ENCODE assay signal across 12 cellular contexts in the genomic region with DNA sequence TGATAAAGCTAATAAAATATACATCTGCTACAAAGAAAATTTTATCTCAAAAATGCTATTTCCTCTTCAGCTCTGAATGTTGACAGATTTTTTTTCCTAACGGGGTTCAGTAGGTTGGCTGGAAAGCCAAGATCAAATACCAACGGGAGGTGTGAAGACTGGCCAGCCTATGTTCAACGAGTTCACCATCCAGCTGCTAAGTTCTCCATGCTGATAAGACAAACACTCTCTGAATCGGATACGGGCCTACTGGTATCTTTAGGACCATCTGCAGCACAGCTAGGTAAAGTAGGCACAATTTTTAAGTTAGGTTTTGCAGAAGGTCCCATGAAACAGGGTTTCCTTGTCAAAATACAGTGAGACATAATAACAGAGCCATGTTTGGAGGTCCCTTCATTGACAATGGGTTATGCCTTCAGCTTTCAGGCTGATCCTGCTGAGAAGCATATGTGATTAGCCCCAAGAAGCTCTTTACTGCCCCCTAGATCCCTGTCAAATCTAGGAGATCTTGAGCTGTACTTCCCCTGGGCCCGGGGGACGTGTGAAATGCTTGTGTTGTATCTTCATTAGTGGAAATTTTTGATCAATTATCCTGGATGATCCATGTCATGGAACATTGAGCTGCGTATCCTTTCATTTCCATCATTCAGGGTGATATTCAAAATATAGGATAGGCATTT.
A peak's percentile ranks its signal among the peaks of the same experiment; 100 is the strongest.
DNase-seq lines count a peak whose midpoint lies in the region; ATAC-seq and TF ChIP-seq lines count a peak whose summit lies in the region.
"Had no signal": no experiment of that assay in that cellular context is flagged by ENCODE, and none has a peak within 500 bp of the region (broad histone marks: within the 10 kb centered on the region; RNA-seq: fewer than 3 reads in every experiment).

No MANE protein-coding gene starts in this region.

- H3K9me3 ChIP-seq in osteoblast (ENCODE audit: low read depth, low read length), result peaks cover 2% of the 10 kb centered on the region
- H3K9me3 ChIP-seq: body of pancreas had no signal

- TF ChIP-seq CTCF in brain microvascular endothelial cell (IDR thresholded peaks at IDR 0.05; ENCODE audit: low read depth, low read length, missing control alignments) (peak; percentile 24), osteoblast (IDR thresholded peaks at IDR 0.05; ENCODE audit: extremely low read depth, low read depth, low read length) (peak; percentile 20)

- H3K27ac ChIP-seq in brain microvascular endothelial cell (no peak overlapping the region), osteoblast (ENCODE audit: low read depth, low read length) (no peak overlapping the region)
- H3K27ac ChIP-seq: body of pancreas had no signal

- no peaks in the 10 kb centered on the region for H3K27me3 ChIP-seq in brain microvascular endothelial cell (replicated peaks)
- no peaks in the 10 kb centered on the region for H3K27me3 ChIP-seq in osteoblast (ENCODE audit: insufficient read depth, low read length)
- H3K27me3 ChIP-seq: body of pancreas had no signal

- in situ Hi-C loops in brain microvascular endothelial cell (cut with HindIII; ENCODE audit: low pct_ligation_motif_present, low sequenced_read_pairs), result no loop called here

- ATAC-seq in HG03175 (IDR thresholded peaks at IDR 0.05; ENCODE audit: unreplicated experiment) (no peak), HG02642 (IDR thresholded peaks at IDR 0.05; ENCODE audit: poor library complexity, unreplicated experiment) (no peak)
- ATAC-seq: body of pancreas; stimulated activated effector memory CD8-positive, alpha-beta T cell treated with anti-CD3 and anti-CD28 coated beads, Interleukin-12 subunit alpha, Interleukin-12 subunit beta, amount 100 ng/mL, for 72 hours had no signal

- H3K4me1 ChIP-seq in osteoblast (ENCODE audit: insufficient read depth, low read length), result no peaks in the 10 kb centered on the region
- H3K4me1 ChIP-seq: body of pancreas had no signal

- H3K79me2 ChIP-seq in osteoblast (ENCODE audit: insufficient read depth, low read length), result no peaks in the 10 kb centered on the region

- no peaks in the 10 kb centered on the region for H3K36me3 ChIP-seq in brain microvascular endothelial cell (replicated peaks)
- H3K36me3 ChIP-seq in osteoblast (ENCODE audit: insufficient read depth, low read length), result no peaks in the 10 kb centered on the region

- H4K20me1 ChIP-seq in osteoblast (ENCODE audit: insufficient read depth, low read length), result no peaks in the 10 kb centered on the region

- no peak overlapping the region for H3K4me2 ChIP-seq in osteoblast (ENCODE audit: insufficient read depth, low read length)

- no peak overlapping the region for H2AFZ ChIP-seq in osteoblast (ENCODE audit: low read length)

- no peak overlapping the region for H3K4me3 ChIP-seq in Jurkat, Clone E6-1 (ENCODE audit: low read length)
- H3K4me3 ChIP-seq in brain microvascular endothelial cell (ENCODE audit: low read depth, low read length) (no peak overlapping the region), osteoblast (ENCODE audit: insufficient read depth, low read length) (no peak overlapping the region)
- H3K4me3 ChIP-seq: body of pancreas had no signal

- DNase-seq in NCI-H82 (lab: John Stamatoyannopoulos, UW) (peak; percentile 74), NCI-H82 treated with DMSO at 0.1 percent for 48 hours (lab: John Stamatoyannopoulos, UW; ENCODE audit: unreplicated experiment) (no peak), brain microvascular endothelial cell (no peak), osteoblast (ENCODE audit: insufficient read length, low spot score, missing footprints) (no peak), COR-L47 (lab: John Stamatoyannopoulos, UW) (no peak)
- DNase-seq in Jurkat, Clone E6-1 (ENCODE audit: low read depth, low spot score), result peak; percentile 11
- DNase-seq: activated CD4-positive, alpha-beta T cell treated with anti-CD3 and anti-CD28 coated beads, Interleukin-2, amount 50 U/mL, for 48 hours; body of pancreas; NCI-H345 had no signal

Comparison
In these comparisons a context has a peak if more than half of its experiments do, and no peak if none do; other contexts are left out.
1. DNase-seq: peak in NCI-H82 (single experiment) and Jurkat, Clone E6-1 (single experiment); none in NCI-H82 treated with DMSO at 0.1 percent for 48 hours (single experiment), brain microvascular endothelial cell (single experiment), osteoblast (single experiment) and COR-L47 (single experiment).